ENCODE assay signal across 17 cellular contexts in genomic region chr10:95399167-95399566, GRCh38.
DNase-seq lines count a peak whose midpoint lies in the region; ATAC-seq and TF ChIP-seq lines count a peak whose summit lies in the region.
"Had no signal": no experiment of that assay in that cellular context is flagged by ENCODE, and none has a peak within 500 bp of the region (broad histone marks: within the 10 kb centered on the region; RNA-seq: fewer than 3 reads in every experiment).

No MANE protein-coding gene starts in this region.

- H3K36me3 ChIP-seq in BLaER1, result peaks cover 100% of the 10 kb centered on the region
- peaks cover 88 to 94% of the 10 kb centered on the region in 2 donors for H3K36me3 ChIP-seq in ascending aorta
- peaks cover 45 to 56% of the 10 kb centered on the region in 2 donors for H3K36me3 ChIP-seq in stomach smooth muscle (ENCODE audit: control insufficient read depth in 2 of 2, insufficient read depth in 2 of 2, low read length in 2 of 2)

- DNase-seq in ascending aorta (ENCODE audit: low spot score in 2 of 2), result no peak
- DNase-seq in left kidney (ENCODE audit: low read depth, low spot score), result peak; percentile 37
- no peak for DNase-seq in stimulated activated CD4-positive, alpha-beta T cell treated with anti-CD3 and anti-CD28 coated beads, Interleukin-12 subunit alpha, Interleukin-12 subunit beta, amount 100 ng/mL, for 4 hours
- no peak for DNase-seq in CD4-positive, alpha-beta T cell
- DNase-seq in NCI-H69 (lab: John Stamatoyannopoulos, UW), result no peak
- DNase-seq: C1 segment of cervical spinal cord; DMS79 treated with DMSO at 0.1 percent for 48 hours; HCEC 1CT; NCI-H1105; NCI-H2081 treated with DMSO at 0.1 percent for 48 hours; NCI-H446 treated with DMSO at 0.1 percent for 48 hours; NK-92 treated with Interleukin-12 subunit alpha and Interleukin-12 subunit beta, amount 100 ng/mL, for 24 hours; SHP77 treated with DMSO at 0.1 percent for 48 hours had no signal

- H3K27ac ChIP-seq in BLaER1 (no peak overlapping the region), ascending aorta (peak overlapping the region; percentile 66 to 89), stomach smooth muscle (ENCODE audit: low read length) (peak overlapping the region; percentile 64)
- H3K27ac ChIP-seq in CD4-positive, alpha-beta T cell (ENCODE audit: low read depth, low read length), result no peak overlapping the region

- no peak for TF ChIP-seq CTCF in ascending aorta (IDR thresholded peaks at IDR 0.05)
- no peak for TF ChIP-seq CTCF in CD4-positive, alpha-beta T cell (IDR thresholded peaks at IDR 0.05)

- H3K4me3 Mint-ChIP-seq in CD4-positive, alpha-beta T cell, result no peak overlapping the region
- H3K4me3 Mint-ChIP-seq: GM23338 had no signal

- H3K4me3 ChIP-seq in BLaER1 (no peak overlapping the region), ascending aorta (no peak overlapping the region), stomach smooth muscle (ENCODE audit: low read length in 2 of 2) (peak overlapping the region in 1 of 2 donors; percentile 35)
- H3K4me3 ChIP-seq: GM23338, K562 had no signal

- H3K9me3 Mint-ChIP-seq in CD4-positive, alpha-beta T cell, result no peaks in the 10 kb centered on the region
- H3K9me3 Mint-ChIP-seq: GM23338 had no signal

- no peaks in the 10 kb centered on the region for H3K36me3 Mint-ChIP-seq in CD4-positive, alpha-beta T cell (ENCODE audit: low read depth)

- no peaks in the 10 kb centered on the region for H3K9me3 ChIP-seq in BLaER1
- no peaks in the 10 kb centered on the region for H3K9me3 ChIP-seq in ascending aorta
- H3K9me3 ChIP-seq in stomach smooth muscle (ENCODE audit: control insufficient read depth in 2 of 2, low read length in 2 of 2), result no peaks in the 10 kb centered on the region
- no peaks in the 10 kb centered on the region for H3K9me3 ChIP-seq in CD4-positive, alpha-beta T cell (ENCODE audit: control insufficient read depth, low read length)

- ATAC-seq in CD4-positive, alpha-beta T cell (ENCODE audit: poor library complexity), result no peak
- ATAC-seq: GM23338, K562 had no signal

- POLR2A ChIA-PET in CD4-positive, alpha-beta T cell (lab: Charles Lee), result no interaction called here

- H3K27me3 ChIP-seq in BLaER1, result no peaks in the 10 kb centered on the region
- H3K27me3 ChIP-seq in ascending aorta, result no peaks in the 10 kb centered on the region
- H3K27me3 ChIP-seq in stomach smooth muscle (ENCODE audit: control insufficient read depth in 1 of 2, insufficient read depth in 2 of 2, low read length in 2 of 2), result no peaks in the 10 kb centered on the region
- no peaks in the 10 kb centered on the region for H3K27me3 ChIP-seq in CD4-positive, alpha-beta T cell (ENCODE audit: control insufficient read depth, insufficient read depth, low read length)

- peaks cover 100% of the 10 kb centered on the region for H4K20me1 ChIP-seq in BLaER1

- intact Hi-C loops in ascending aorta (cut with DNase I), result no loop called here
- intact Hi-C loops in CD4-positive, alpha-beta T cell (cut with DNase I, micrococcal nuclease), result no loop called here

- H3K4me1 ChIP-seq in BLaER1, result peaks cover 84% of the 10 kb centered on the region
- peaks cover 0 to 34% of the 10 kb centered on the region in 2 donors for H3K4me1 ChIP-seq in ascending aorta
- H3K4me1 ChIP-seq in stomach smooth muscle (ENCODE audit: control insufficient read depth, insufficient read depth, low read length), result peaks cover 73% of the 10 kb centered on the region

- no peak overlapping the region for H3K27ac Mint-ChIP-seq in CD4-positive, alpha-beta T cell
- H3K27ac Mint-ChIP-seq: GM23338 had no signal

- H3K4me2 ChIP-seq in BLaER1, result peak overlapping the region; percentile 10; the same call in 1 of the 2 replicates
- H3K4me2 ChIP-seq: GM23338 had no signal

- no peak overlapping the region for H3K9ac ChIP-seq in BLaER1
- H3K9ac ChIP-seq in stomach smooth muscle (ENCODE audit: low read length in 2 of 2), result peak overlapping the region; percentile 29 to 41

- H3K27me3 Mint-ChIP-seq in CD4-positive, alpha-beta T cell, result no peaks in the 10 kb centered on the region

- CTCF ChIA-PET in CD4-positive, alpha-beta T cell (lab: Charles Lee), result no interaction called here

- H3K4me1 Mint-ChIP-seq in CD4-positive, alpha-beta T cell (ENCODE audit: low read depth), result no peaks in the 10 kb centered on the region

Comparison
In these comparisons a context has a peak if more than half of its experiments do, and no peak if none do; other contexts are left out.
1. H3K27ac ChIP-seq: peak in ascending aorta (2 of 2) and stomach smooth muscle (single experiment); none in BLaER1 (single experiment) and CD4-positive, alpha-beta T cell (single experiment).